ENCODE assay signal across 23 cellular contexts in genomic region chr1:209364716-209365115, GRCh38.
DNase-seq lines count a peak whose midpoint lies in the region; ATAC-seq and TF ChIP-seq lines count a peak whose summit lies in the region.
"Had no signal": no experiment of that assay in that cellular context is flagged by ENCODE, and none has a peak within 500 bp of the region (broad histone marks: within the 10 kb centered on the region; RNA-seq: fewer than 3 reads in every experiment).

No MANE protein-coding gene starts in this region.

- TF ChIP-seq CTCF in breast epithelium (IDR thresholded peaks at IDR 0.05) (no peak), mesothelial cell of epicardium (IDR thresholded peaks at IDR 0.05; ENCODE audit: unreplicated experiment) (no peak), lower lobe of right lung (IDR thresholded peaks at IDR 0.05) (no peak)

- H3K27ac ChIP-seq in breast epithelium = peak overlapping the region; percentile 74 to 83
- no peak overlapping the region for H3K27ac ChIP-seq in lower lobe of right lung
- H3K27ac ChIP-seq: pancreas, SK-N-MC had no signal

- H3K4me3 ChIP-seq in breast epithelium = no peak overlapping the region
- H3K4me3 ChIP-seq in lower lobe of right lung = no peak overlapping the region
- H3K4me3 ChIP-seq: lung, pancreas, SK-N-MC had no signal

- no peak for TF ChIP-seq POLR2A in breast epithelium (IDR thresholded peaks at IDR 0.05)

- H3K36me3 ChIP-seq in breast epithelium (no peaks in the 10 kb centered on the region), lower lobe of right lung (no peaks in the 10 kb centered on the region)
- H3K36me3 ChIP-seq: pancreas had no signal

- no peaks in the 10 kb centered on the region for H3K27me3 Mint-ChIP-seq in mesothelial cell of epicardium (ENCODE audit: low read depth)
- peaks cover 20 to 56% of the 10 kb centered on the region in 2 donors for H3K27me3 Mint-ChIP-seq in effector memory CD8-positive, alpha-beta T cell

- H3K4me1 ChIP-seq in breast epithelium = peaks cover 4 to 5% of the 10 kb centered on the region in 2 donors
- H3K4me1 ChIP-seq in lower lobe of right lung = no peaks in the 10 kb centered on the region
- H3K4me1 ChIP-seq: pancreas had no signal

- H3K4me3 Mint-ChIP-seq in mesothelial cell of epicardium = no peak overlapping the region
- no peak overlapping the region for H3K4me3 Mint-ChIP-seq in effector memory CD8-positive, alpha-beta T cell
- H3K4me3 Mint-ChIP-seq: activated naive CD8-positive, alpha-beta T cell treated with anti-CD3 and anti-CD28 coated beads, Interleukin-2, amount 50 U/mL, for 24 hours; IgD-negative memory B cell; immature natural killer cell; naive thymus-derived CD4-positive, alpha-beta T cell had no signal

- H3K4me1 Mint-ChIP-seq in mesothelial cell of epicardium = peaks cover 58% of the 10 kb centered on the region
- H3K4me1 Mint-ChIP-seq in effector memory CD8-positive, alpha-beta T cell (ENCODE audit: low read depth in 2 of 2) = no peaks in the 10 kb centered on the region
- H3K4me1 Mint-ChIP-seq: activated naive CD8-positive, alpha-beta T cell treated with anti-CD3 and anti-CD28 coated beads, Interleukin-2, amount 50 U/mL, for 24 hours; immature natural killer cell; naive thymus-derived CD4-positive, alpha-beta T cell had no signal

- H3K9me3 Mint-ChIP-seq in mesothelial cell of epicardium = peaks cover 8% of the 10 kb centered on the region
- H3K9me3 Mint-ChIP-seq in effector memory CD8-positive, alpha-beta T cell = no peaks in the 10 kb centered on the region
- H3K9me3 Mint-ChIP-seq: activated naive CD8-positive, alpha-beta T cell treated with anti-CD3 and anti-CD28 coated beads, Interleukin-2, amount 50 U/mL, for 24 hours; IgD-negative memory B cell; immature natural killer cell had no signal

- ATAC-seq in HG03095 (IDR thresholded peaks at IDR 0.05; ENCODE audit: unreplicated experiment) = no peak
- ATAC-seq in lower lobe of right lung = no peak
- no peak for ATAC-seq in effector memory CD8-positive, alpha-beta T cell (replicated peaks)
- ATAC-seq: activated naive CD8-positive, alpha-beta T cell treated with anti-CD3 and anti-CD28 coated beads, Interleukin-2, amount 50 U/mL, for 24 hours; naive thymus-derived CD4-positive, alpha-beta T cell; pancreas had no signal

- H3K9me3 ChIP-seq in breast epithelium (no peaks in the 10 kb centered on the region), lower lobe of right lung (no peaks in the 10 kb centered on the region)
- H3K9me3 ChIP-seq: pancreas had no signal

- intact Hi-C loops in breast epithelium (cut with DNase I; ENCODE audit: low total_unique reads) = no loop called here
- intact Hi-C loops in lower lobe of right lung (cut with DNase I) = no loop called here

- peak overlapping the region; percentile 73 for H3K27ac Mint-ChIP-seq in mesothelial cell of epicardium
- no peak overlapping the region for H3K27ac Mint-ChIP-seq in effector memory CD8-positive, alpha-beta T cell
- H3K27ac Mint-ChIP-seq: activated naive CD8-positive, alpha-beta T cell treated with anti-CD3 and anti-CD28 coated beads, Interleukin-2, amount 50 U/mL, for 24 hours; IgD-negative memory B cell; immature natural killer cell; naive thymus-derived CD4-positive, alpha-beta T cell had no signal

- H3K27me3 ChIP-seq in breast epithelium (no peaks in the 10 kb centered on the region), lower lobe of right lung (ENCODE audit: low read depth) (no peaks in the 10 kb centered on the region)
- H3K27me3 ChIP-seq: pancreas had no signal

- H3K36me3 Mint-ChIP-seq in mesothelial cell of epicardium = no peaks in the 10 kb centered on the region
- H3K36me3 Mint-ChIP-seq in effector memory CD8-positive, alpha-beta T cell (ENCODE audit: insufficient read depth) = no peaks in the 10 kb centered on the region
- H3K36me3 Mint-ChIP-seq: IgD-negative memory B cell; immature natural killer cell; naive thymus-derived CD4-positive, alpha-beta T cell had no signal

- DNase-seq in NCI-H2171 treated with DMSO at 0.1 percent for 48 hours (lab: John Stamatoyannopoulos, UW) = peak; percentile 28
- no peak for DNase-seq in NCI-H2171 (lab: John Stamatoyannopoulos, UW)
- DNase-seq in breast epithelium (ENCODE audit: low spot score in 2 of 2) = peak in 1 of 2 donors; percentile 73
- no peak for DNase-seq in mesothelial cell of epicardium (ENCODE audit: low spot score in 2 of 2, unreplicated experiment in 2 of 2)
- DNase-seq in RPMI8226 = no peak
- no peak for DNase-seq in lower lobe of right lung
- no peak for DNase-seq in effector memory CD8-positive, alpha-beta T cell
- DNase-seq: 8988T; activated naive CD8-positive, alpha-beta T cell treated with anti-CD3 and anti-CD28 coated beads, Interleukin-2, amount 50 U/mL, for 24 hours; dermis blood vessel endothelial cell; DMS 273 treated with DMSO at 0.1 percent for 48 hours; head of caudate nucleus; immature natural killer cell; naive thymus-derived CD4-positive, alpha-beta T cell; NCI-H187; NCI-H524; pancreas; small intestine; stimulated activated CD4-positive, alpha-beta T cell treated with anti-CD3 and anti-CD28 coated beads, Interleukin-4, amount 100 ng/mL, for 24 hours had no signal
